ENCODE assay signal across 7 cellular contexts in the genomic region with DNA sequence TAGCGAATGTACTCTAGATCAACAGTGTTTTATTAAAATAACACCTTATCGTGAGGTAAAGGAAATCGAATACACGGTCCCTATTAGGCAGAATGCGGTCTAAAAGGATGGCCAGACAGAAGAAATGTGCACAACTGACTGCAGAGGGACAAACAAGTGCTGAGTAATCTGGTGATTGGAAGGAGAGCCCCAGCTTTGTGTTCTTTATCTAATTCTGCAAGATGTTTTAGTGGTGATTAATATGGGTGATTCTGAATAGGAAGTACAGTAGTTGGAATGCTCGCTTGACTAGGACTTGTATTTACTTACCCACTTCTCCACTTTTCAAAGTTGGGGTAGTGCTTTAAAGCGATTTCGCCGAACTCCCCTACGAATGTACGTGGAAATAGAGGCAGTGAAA. TPM values are rescaled to one million over a fixed set of nuclear protein-coding genes. Genes with fewer than 3 reads are reported as not detected.
DNase-seq lines count a peak whose midpoint lies in the region; ATAC-seq, FAIRE-seq and TF ChIP-seq lines count a peak whose summit lies in the region.

No MANE protein-coding gene starts in this region.

- H3K4me3 ChIP-seq in cardiac fibroblast (replicated peaks in 1 of 2; ENCODE audit: low read depth in 2 of 2, low read length in 2 of 2), result peak overlapping the region; percentile 78 to 82

- no peak for ATAC-seq in memory B cell (ENCODE audit: low read depth)
- no peak for ATAC-seq in GM18517 (IDR thresholded peaks at IDR 0.05; ENCODE audit: unreplicated experiment)
- ATAC-seq in GM18867 (IDR thresholded peaks at IDR 0.05; ENCODE audit: unreplicated experiment), result no peak

- H3K4me3 Mint-ChIP-seq in memory B cell, result peak overlapping the region; percentile 100

- peak; percentile 13 for FAIRE-seq in GM12891 (lab: Jason Lieb, UNC)

- H3K27ac Mint-ChIP-seq in memory B cell, result peak overlapping the region; percentile 98

- TF ChIP-seq CTCF in cardiac fibroblast (IDR thresholded peaks at IDR 0.05; ENCODE audit: low read depth, low read length), result no peak

- no peak for TF ChIP-seq POLR2A in GM12891 (IDR thresholded peaks at IDR 0.05; ENCODE audit: low read depth, low read length)

- no peaks in the 10 kb centered on the region for H3K9me3 Mint-ChIP-seq in memory B cell

- no peaks in the 10 kb centered on the region for H3K36me3 Mint-ChIP-seq in memory B cell

- no peaks in the 10 kb centered on the region for H3K27me3 Mint-ChIP-seq in memory B cell

- H3K4me1 Mint-ChIP-seq in memory B cell, result peaks cover 22% of the 10 kb centered on the region

- DNase-seq in GM12891 (ENCODE audit: insufficient read length, low spot score) (no peak), NCI-H69 (lab: John Stamatoyannopoulos, UW) (peak; percentile 43), cardiac fibroblast (ENCODE audit: low read depth in 2 of 2) (peak; percentile 47 to 67), memory B cell (ENCODE audit: low spot score in 2 of 2) (no peak), dedifferentiated amniotic fluid mesenchymal stem cell (ENCODE audit: extremely low spot score) (no peak)

TF ChIP-seq in GM12891, 5 proteins besides CTCF, POLR2A, EP300 and RAD21:
- TF ChIP-seq PAX5 (IDR thresholded peaks at IDR 0.05; ENCODE audit: insufficient read depth, low read length, severe bottlenecking) (no peak), SPI1 (IDR thresholded peaks at IDR 0.05; ENCODE audit: low read depth, low read length) (no peak), POU2F2 (IDR thresholded peaks at IDR 0.05; ENCODE audit: low read depth, low read length) (no peak), TAF1 (IDR thresholded peaks at IDR 0.05; ENCODE audit: low read depth, low read length) (no peak), POLR2AphosphoS5 (IDR thresholded peaks at IDR 0.05; ENCODE audit: low read depth, low read length) (no peak)
TF ChIP-seq in GM12891: peak in this region for 0.

RNA-seq across cellular contexts. Expression of a gene that starts 1.2 kb away (rescaled TPM):
- polyA plus RNA-seq in GM12891 (2012; ENCODE audit: low read depth, missing spikeins), result 5.1 TPM

Comparison
In these comparisons a context has a peak if more than half of its experiments do, and no peak if none do; other contexts are left out.
1. DNase-seq: peak in NCI-H69 (single experiment) and cardiac fibroblast (2 of 2); none in GM12891 (single experiment), memory B cell (0 of 2) and dedifferentiated amniotic fluid mesenchymal stem cell (single experiment).